Comparison of ENCODE assay signal across 19 cellular contexts in the genomic region with DNA sequence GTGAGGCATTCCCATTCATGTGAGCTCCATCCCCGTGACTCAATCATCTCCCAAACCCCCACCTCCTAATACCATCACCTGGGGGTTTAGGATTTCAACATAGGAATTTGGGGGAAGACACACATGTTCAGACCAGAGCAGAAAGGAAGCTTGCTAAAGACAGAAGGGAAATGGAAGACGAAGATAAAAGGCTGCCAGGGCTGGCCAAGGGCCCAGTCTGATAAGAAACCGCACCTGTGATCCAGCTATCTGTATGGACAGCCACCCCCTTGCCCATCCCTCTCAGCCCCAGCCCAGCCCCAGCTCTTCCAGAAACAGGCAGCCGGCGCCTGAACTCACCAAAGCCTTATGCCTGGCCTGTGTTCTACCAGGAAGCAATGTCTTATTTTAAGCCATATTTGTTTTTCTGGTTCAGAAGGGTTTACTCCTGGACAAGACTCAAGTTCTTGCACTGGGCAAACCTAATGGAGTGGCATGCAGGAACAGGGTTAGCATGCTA.
DNase-seq lines count a peak whose midpoint lies in the region; ATAC-seq, FAIRE-seq and TF ChIP-seq lines count a peak whose summit lies in the region.
"Had no signal": no experiment of that assay in that cellular context is flagged by ENCODE, and none has a peak within 500 bp of the region (broad histone marks: within the 10 kb centered on the region; RNA-seq: fewer than 3 reads in every experiment).

No MANE protein-coding gene starts in this region.

- no peaks in the 10 kb centered on the region for H3K27me3 ChIP-seq in liver (ENCODE audit: control insufficient read depth in 4 of 4, insufficient read depth in 4 of 4, low read length in 3 of 4)
- peaks cover 6 to 26% of the 10 kb centered on the region in 2 experiments; a peak in 3 of 5 replicates for H3K27me3 ChIP-seq in HepG2 (ENCODE audit: control insufficient read depth in 1 of 2, insufficient read depth in 2 of 2, low read length in 2 of 2)
- H3K27me3 ChIP-seq in K562 (ENCODE audit: control insufficient read depth in 2 of 2, insufficient read depth in 2 of 2, low read length in 2 of 2): peaks cover 6 to 33% of the 10 kb centered on the region in 2 experiments; a peak in 4 of 5 replicates
- H3K27me3 ChIP-seq in lower lobe of right lung (ENCODE audit: low read depth): no peaks in the 10 kb centered on the region

- TF ChIP-seq RAD21 in liver (IDR thresholded peaks at IDR 0.05) (peak in 1 of 2 donors; percentile 25), HepG2 (CRISPR knock-in tag; IDR thresholded peaks at IDR 0.05) (no peak), K562 (CRISPR knock-in tag; conservative IDR thresholded peaks at IDR 0.05 in 1 of 2, IDR thresholded peaks at IDR 0.05 in 1 of 2) (no peak)

- TF ChIP-seq CTCF in liver (IDR thresholded peaks at IDR 0.05; ENCODE audit: low read depth, low read length, missing input control) (no peak), HepG2 (CRISPR knock-in tag; IDR thresholded peaks at IDR 0.05) (no peak), K562 (IDR thresholded peaks at IDR 0.05 in 2 of 3, conservative IDR thresholded peaks at IDR 0.05 in 1 of 3; ENCODE audit: insufficient read depth in 2 of 3, low read depth in 1 of 3, low read length in 3 of 3) (no peak), lower lobe of right lung (IDR thresholded peaks at IDR 0.05) (no peak)

- no peaks in the 10 kb centered on the region for H3K9me1 ChIP-seq in K562 (ENCODE audit: control insufficient read depth, insufficient read depth, low read length)

- H3K36me3 ChIP-seq in liver (ENCODE audit: control insufficient read depth in 4 of 4, insufficient read depth in 3 of 4, low read depth in 1 of 4, low read length in 3 of 4) (no peaks in the 10 kb centered on the region), HepG2 (replicated peaks in 1 of 2; ENCODE audit: control insufficient read depth in 1 of 2, insufficient read depth in 2 of 2, low read length in 2 of 2) (no peaks in the 10 kb centered on the region), K562 (ENCODE audit: control insufficient read depth, insufficient read depth, low read length) (no peaks in the 10 kb centered on the region), lower lobe of right lung (no peaks in the 10 kb centered on the region)

- no peaks in the 10 kb centered on the region for H3K9me3 ChIP-seq in liver (ENCODE audit: control insufficient read depth in 4 of 4, low read length in 3 of 4)
- H3K9me3 ChIP-seq in HepG2 (ENCODE audit: low read length): no peaks in the 10 kb centered on the region
- no peaks in the 10 kb centered on the region; the same call in 1 of the 2 replicates for H3K9me3 ChIP-seq in K562 (replicated peaks; ENCODE audit: control insufficient read depth, insufficient read depth, low read depth, low read length)
- H3K9me3 ChIP-seq in lower lobe of right lung: no peaks in the 10 kb centered on the region

- H3K4me3 ChIP-seq in liver (ENCODE audit: low read depth in 1 of 3, low read length in 3 of 3): no peak overlapping the region
- no peak overlapping the region for H3K4me3 ChIP-seq in HepG2 (replicated peaks in 1 of 3; ENCODE audit: insufficient read depth in 1 of 3, low read depth in 2 of 3, low read length in 3 of 3)
- no peak overlapping the region for H3K4me3 ChIP-seq in K562
- H3K4me3 ChIP-seq in lower lobe of right lung: no peak overlapping the region
- H3K4me3 ChIP-seq: SK-N-MC had no signal

- CTCF ChIA-PET in HepG2 (lab: Yijun Ruan, JAX; ENCODE audit: low intra/inter-chr PET ratio, low total read pairs) (no interaction called here), K562 (lab: Yijun Ruan, JAX; ENCODE audit: low intra/inter-chr PET ratio) (no interaction called here)

- H4K20me1 ChIP-seq in HepG2 (ENCODE audit: insufficient read depth, low read length) (no peaks in the 10 kb centered on the region), K562 (replicated peaks; ENCODE audit: control insufficient read depth, insufficient read depth, low read length) (peaks cover 2% of the 10 kb centered on the region; the same call in 1 of the 2 replicates)

- TF ChIP-seq POLR2A in HepG2 (IDR thresholded peaks at IDR 0.05; ENCODE audit: insufficient read depth in 1 of 2, low read depth in 2 of 2, low read length in 2 of 2): no peak
- TF ChIP-seq POLR2A in K562 (conservative IDR thresholded peaks at IDR 0.05): no peak

- H3K79me2 ChIP-seq in HepG2 (ENCODE audit: insufficient read depth, low read length) (no peaks in the 10 kb centered on the region), K562 (ENCODE audit: control insufficient read depth, insufficient read depth, low read length) (no peaks in the 10 kb centered on the region)

- intact Hi-C loops in HepG2 (cut with micrococcal nuclease; ENCODE audit: unreplicated experiment): no loop called here
- intact Hi-C loops in K562 (cut with micrococcal nuclease): no loop called here
- intact Hi-C loops in lower lobe of right lung (cut with DNase I): no loop called here

- peaks cover 17 to 42% (median 30%) of the 10 kb centered on the region in 4 donors for H3K4me1 ChIP-seq in liver (ENCODE audit: control insufficient read depth in 4 of 4, insufficient read depth in 4 of 4, low read length in 3 of 4)
- no peaks in the 10 kb centered on the region for H3K4me1 ChIP-seq in HepG2 (ENCODE audit: insufficient read depth, low read length)
- H3K4me1 ChIP-seq in K562 (replicated peaks in 1 of 2; ENCODE audit: control insufficient read depth in 2 of 2, insufficient read depth in 2 of 2, low read length in 2 of 2): peaks cover 0 to 6% of the 10 kb centered on the region in 2 experiments; a peak in 3 of 5 replicates
- H3K4me1 ChIP-seq in lower lobe of right lung: peaks cover 29% of the 10 kb centered on the region

- POLR2A ChIA-PET in HepG2 (lab: Yijun Ruan, JAX): no interaction called here
- POLR2A ChIA-PET in K562 (lab: Yijun Ruan, JAX): interaction anchor here (0.7 to 1.4 kb wide), 5 partner anchors 9 to 26 kb away, joined by 3 to 4 read pairs (median 4); no protein-coding TSS in a partner anchor

- H3K4me2 ChIP-seq in HepG2 (ENCODE audit: low read depth, low read length) (no peak overlapping the region), K562 (ENCODE audit: insufficient read depth, low read length) (no peak overlapping the region)

- in situ Hi-C loops in HepG2 (cut with HindIII; ENCODE audit: extremely low pct_ligation_motif_present, low pct_unique_long_range_greater_than_20kb): no loop called here
- in situ Hi-C loops in K562 (cut with MboI): no loop called here

- no peak overlapping the region for H3K9ac ChIP-seq in liver (ENCODE audit: low read depth in 1 of 2, low read length in 2 of 2)
- no peak overlapping the region for H3K9ac ChIP-seq in HepG2 (ENCODE audit: insufficient read depth, low read depth, low read length)
- H3K9ac ChIP-seq in K562 (ENCODE audit: insufficient read depth in 1 of 2, low read depth in 2 of 2, low read length in 2 of 2): no peak overlapping the region; a peak in 1 of 4 replicates

- WGBS in liver: 23% methylated on average over 5 of the region's 5 CpGs
- WGBS in HepG2 (ENCODE audit: low lambda C conversion rate): 6% methylated on average over 5 of the region's 5 CpGs
- WGBS in K562 (ENCODE audit: insufficient coverage, low coverage, missing lambda C conversion rate): 0% methylated on average over 5 of the region's 5 CpGs

- H3K27ac ChIP-seq in liver (ENCODE audit: low read depth in 1 of 2, low read length in 2 of 2) (peak overlapping the region in 1 of 2 donors; percentile 22), HepG2 (ENCODE audit: extremely low read length, insufficient read depth, low read length) (no peak overlapping the region), K562 (ENCODE audit: extremely low read depth, low read depth, low read length) (no peak overlapping the region), lower lobe of right lung (no peak overlapping the region)
- H3K27ac ChIP-seq: SK-N-MC had no signal

- DNase-seq in HepG2 (ENCODE audit: low spot score) (no peak), K562 (ENCODE audit: extremely low read depth in 1 of 4, low spot score in 3 of 4) (peak; percentile 26 to 44 (median 35)), lower lobe of right lung (no peak), dermis blood vessel endothelial cell (no peak)
- DNase-seq in effector CD8-positive, alpha-beta T cell (lab: John Stamatoyannopoulos, UW): no peak
- DNase-seq: activated CD4-positive, alpha-beta T cell treated with anti-CD3 and anti-CD28 coated beads, Interleukin-2, amount 10 ng/mL, durations not matched to agents 24 days and 14 days; activated CD8-positive, alpha-beta memory T cell treated with anti-CD3 and anti-CD28 coated beads, Interleukin-2, amount 50 U/mL, for 48 hours; anterior cingulate cortex; HFFc6; naive thymus-derived CD8-positive, alpha-beta T cell; NCI-H2081; NCI-H526 treated with DMSO at 0.1 percent for 48 hours; stimulated activated CD4-positive, alpha-beta T cell treated with anti-CD3 and anti-CD28 coated beads, Interleukin-12 subunit alpha, Interleukin-12 subunit beta, amount 100 ng/mL, for 4 hours; stimulated activated naive B cell treated with anti-CD40 and anti-IgM and Interleukin-4, amounts not matched to agents 10 μg/mL and 1 μg/mL and 100 μg/mL, for 72 hours; T1000 had no signal

- TF ChIP-seq EP300 in HepG2 (IDR thresholded peaks at IDR 0.05; ENCODE audit: low read depth in 2 of 2, low read length in 2 of 2): no peak
- TF ChIP-seq EP300 in HepG2 (CRISPR knock-in tag; IDR thresholded peaks at IDR 0.05; ENCODE audit: borderline replicate concordance): no peak
- TF ChIP-seq EP300 in K562 (IDR thresholded peaks at IDR 0.05; ENCODE audit: low read length): no peak

- ATAC-seq in HepG2 (no peak), K562 (peak; percentile 43; the same call in 1 of the 3 replicates), lower lobe of right lung (peak; percentile 41 to 70), GM19463 (IDR thresholded peaks at IDR 0.05; ENCODE audit: unreplicated experiment) (no peak), HG02588 (IDR thresholded peaks at IDR 0.05; ENCODE audit: unreplicated experiment) (no peak)
- ATAC-seq: naive thymus-derived CD8-positive, alpha-beta T cell; stimulated activated naive B cell treated with anti-CD40 and anti-IgM and Interleukin-4, amounts not matched to agents 10 μg/mL and 1 μg/mL and 100 μg/mL, for 72 hours had no signal

- H2AFZ ChIP-seq in HepG2 (ENCODE audit: low read length) (no peak overlapping the region), K562 (ENCODE audit: low read depth, low read length) (no peak overlapping the region)

- BruUV-seq in HepG2 (replicated peaks; lab: Mats Ljungman, UMichigan) (no TSS peak), K562 (replicated peaks; lab: Mats Ljungman, UMichigan) (no TSS peak)

- FAIRE-seq in HepG2 (lab: Jason Lieb, UNC) (no peak), K562 (lab: Jason Lieb, UNC) (peak; percentile 49)

TF ChIP-seq in liver, 16 proteins besides CTCF, POLR2A, EP300 and RAD21 (continues in another document):
- no peak for TF ChIP-seq HNF4G (IDR thresholded peaks at IDR 0.05)

TF ChIP-seq in HepG2, 621 proteins besides CTCF, POLR2A, EP300 and RAD21 (continues in another document):
- TF ChIP-seq NPAS2 (CRISPR knock-in tag; IDR thresholded peaks at IDR 0.05; ENCODE audit: borderline replicate concordance): no peak
- TF ChIP-seq ZNF678 (CRISPR knock-in tag; IDR thresholded peaks at IDR 0.05): no peak
- no peak for TF ChIP-seq RBFOX2 (IDR thresholded peaks at IDR 0.05; ENCODE audit: low read depth, low read length)

TF ChIP-seq in K562, 482 proteins besides CTCF, POLR2A, EP300 and RAD21 (continues in another document):
- no peak for TF ChIP-seq NFYB (IDR thresholded peaks at IDR 0.05; ENCODE audit: extremely low read depth, insufficient read length)
- no peak for TF ChIP-seq ZNF76 (CRISPR knock-in tag; IDR thresholded peaks at IDR 0.05; ENCODE audit: borderline replicate concordance)

Comparison
In these comparisons a context has a peak if more than half of its experiments do, and no peak if none do; other contexts are left out.
1. ATAC-seq: peak in K562 (single experiment) and lower lobe of right lung (2 of 2); none in HepG2 (single experiment), GM19463 (single experiment) and HG02588 (single experiment).
2. DNase-seq: peak in K562 (4 of 4); none in HepG2 (single experiment), lower lobe of right lung (single experiment), effector CD8-positive, alpha-beta T cell (single experiment) and dermis blood vessel endothelial cell (single experiment).